Comparison of ENCODE assay signal across 13 cellular contexts in the genomic region with DNA sequence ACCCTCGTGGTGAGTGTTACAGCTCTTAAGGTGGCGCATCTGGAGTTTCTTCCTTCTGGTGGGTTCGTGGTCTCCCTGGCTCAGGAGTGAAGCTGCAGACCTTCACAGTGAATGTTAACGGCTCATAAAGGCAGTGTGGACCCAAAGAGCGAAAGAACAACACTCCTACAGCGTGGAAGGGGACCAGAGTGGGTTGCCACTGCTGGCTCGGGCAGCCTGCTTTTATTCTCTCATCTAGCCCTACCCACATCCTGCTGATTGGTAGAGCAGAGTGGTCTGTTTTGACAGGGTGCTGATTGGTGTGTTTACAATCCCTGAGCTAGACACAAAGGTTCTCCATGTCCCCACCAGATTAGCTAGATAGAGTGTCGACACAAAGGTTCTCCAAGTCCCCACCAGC. TPM values are rescaled to one million over a fixed set of nuclear protein-coding genes. Genes with fewer than 3 reads are reported as not detected.
DNase-seq lines count a peak whose midpoint lies in the region; ATAC-seq and TF ChIP-seq lines count a peak whose summit lies in the region.
"Not testable (repeated sequence)": the region's sequence is repeated elsewhere in the genome, so short reads cannot be mapped to it uniquely, and the experiment has no call there.
"Had no signal": no experiment of that assay in that cellular context is flagged by ENCODE, and none has a peak within 500 bp of the region (broad histone marks: within the 10 kb centered on the region; RNA-seq: fewer than 3 reads in every experiment).

No MANE protein-coding gene starts in this region.

- POLR2A ChIA-PET in activated CD4-positive, alpha-beta memory T cell treated with anti-CD3 and anti-CD28 coated beads, Interleukin-2, amount 10 ng/mL, durations not matched to agents 7 days and 5 days (lab: Charles Lee): interaction anchor here (0.7 to 4.4 kb wide), 6 partner anchors 10 to 149 kb away, joined by 3 to 34 read pairs (median 6); no protein-coding TSS in a partner anchor
- POLR2A ChIA-PET in naive thymus-derived CD8-positive, alpha-beta T cell (lab: Charles Lee): interaction anchor here (0.7 to 2.4 kb wide), 5 partner anchors 30 to 71 kb away, joined by 3 to 9 read pairs (median 3); a partner anchor contains a TSS

- DNase-seq in HFFc6; T-helper 17 cell; activated CD4-positive, alpha-beta memory T cell treated with anti-CD3 and anti-CD28 coated beads, Interleukin-2, amount 10 ng/mL, durations not matched to agents 7 days and 5 days; activated naive CD4-positive, alpha-beta T cell treated with anti-CD3 and anti-CD28 coated beads, Interleukin-2, amount 10 ng/mL, durations not matched to agents 7 days and 5 days; type B pancreatic cell (ENCODE audit: extremely low spot score, unreplicated experiment): not testable (repeated sequence)
- peak in 1 of 10 donors; percentile 8 for DNase-seq in naive thymus-derived CD8-positive, alpha-beta T cell

- not testable (repeated sequence) for TF ChIP-seq CTCF in C4-2B (conservative IDR thresholded peaks at IDR 0.05); HFFc6 (IDR thresholded peaks at IDR 0.05); type B pancreatic cell (conservative IDR thresholded peaks at IDR 0.05)

- H3K4me1 Mint-ChIP-seq in HFFc6 (ENCODE audit: low read depth): peaks cover 24% of the 10 kb centered on the region
- H3K4me1 Mint-ChIP-seq in T-helper 17 cell: peaks cover 19% of the 10 kb centered on the region
- peaks cover 32% of the 10 kb centered on the region for H3K4me1 Mint-ChIP-seq in activated CD4-positive, alpha-beta memory T cell treated with anti-CD3 and anti-CD28 coated beads, Interleukin-2, amount 10 ng/mL, durations not matched to agents 7 days and 5 days
- H3K4me1 Mint-ChIP-seq in activated naive CD4-positive, alpha-beta T cell treated with anti-CD3 and anti-CD28 coated beads, Interleukin-2, amount 10 ng/mL, durations not matched to agents 7 days and 5 days: peaks cover 37% of the 10 kb centered on the region
- peaks cover 35% of the 10 kb centered on the region for H3K4me1 Mint-ChIP-seq in dendritic cell treated with granulocyte-macrophage colony-stimulating factor and Interleukin-4, amounts not matched to agents 40 ng/mL and 50 ng/mL, for 4 days (ENCODE audit: low read depth)
- peaks cover 18 to 34% (median 27%) of the 10 kb centered on the region in 4 donors for H3K4me1 Mint-ChIP-seq in naive thymus-derived CD8-positive, alpha-beta T cell
- H3K4me1 Mint-ChIP-seq in type B pancreatic cell (ENCODE audit: unreplicated experiment): peaks cover 14% of the 10 kb centered on the region

- H3K27ac Mint-ChIP-seq in HFFc6 (peak overlapping the region; percentile 26; the same call in 1 of the 2 replicates), T-helper 17 cell (peak overlapping the region; percentile 78), type B pancreatic cell (peak overlapping the region; percentile 59)
- peak overlapping the region; percentile 67 for H3K27ac Mint-ChIP-seq in activated CD4-positive, alpha-beta memory T cell treated with anti-CD3 and anti-CD28 coated beads, Interleukin-2, amount 10 ng/mL, durations not matched to agents 7 days and 5 days
- H3K27ac Mint-ChIP-seq in activated naive CD4-positive, alpha-beta T cell treated with anti-CD3 and anti-CD28 coated beads, Interleukin-2, amount 10 ng/mL, durations not matched to agents 7 days and 5 days: peak overlapping the region; percentile 92
- H3K27ac Mint-ChIP-seq in dendritic cell treated with granulocyte-macrophage colony-stimulating factor and Interleukin-4, amounts not matched to agents 40 ng/mL and 50 ng/mL, for 4 days: peak overlapping the region; percentile 98
- H3K27ac Mint-ChIP-seq in naive thymus-derived CD8-positive, alpha-beta T cell: peak overlapping the region in 9 of 10 donors; percentile 54 to 91 (median 86)

- H3K27me3 Mint-ChIP-seq in HFFc6 (ENCODE audit: insufficient read depth); T-helper 17 cell; activated CD4-positive, alpha-beta memory T cell treated with anti-CD3 and anti-CD28 coated beads, Interleukin-2, amount 10 ng/mL, durations not matched to agents 7 days and 5 days; naive thymus-derived CD8-positive, alpha-beta T cell: not testable (repeated sequence)
- H3K27me3 Mint-ChIP-seq in activated naive CD4-positive, alpha-beta T cell treated with anti-CD3 and anti-CD28 coated beads, Interleukin-2, amount 10 ng/mL, durations not matched to agents 7 days and 5 days: peaks cover 10% of the 10 kb centered on the region
- peaks cover 26% of the 10 kb centered on the region for H3K27me3 Mint-ChIP-seq in dendritic cell treated with granulocyte-macrophage colony-stimulating factor and Interleukin-4, amounts not matched to agents 40 ng/mL and 50 ng/mL, for 4 days
- H3K27me3 Mint-ChIP-seq in type B pancreatic cell: peaks cover 18% of the 10 kb centered on the region

- H3K9me3 ChIP-seq in T-helper 17 cell (ENCODE audit: control insufficient read depth, low read length, poor library complexity, severe bottlenecking): not testable (repeated sequence)

- peak overlapping the region; percentile 87; the same call in 1 of the 2 replicates for H3K27ac ChIP-seq in C4-2B

- CTCF ChIA-PET in activated CD4-positive, alpha-beta memory T cell treated with anti-CD3 and anti-CD28 coated beads, Interleukin-2, amount 10 ng/mL, durations not matched to agents 7 days and 5 days (lab: Charles Lee): interaction anchor here (0.7 to 4.2 kb wide), 10 partner anchors 8 to 148 kb away, joined by 3 to 25 read pairs (median 5); no protein-coding TSS in a partner anchor
- CTCF ChIA-PET in activated naive CD4-positive, alpha-beta T cell treated with anti-CD3 and anti-CD28 coated beads, Interleukin-2, amount 10 ng/mL, durations not matched to agents 7 days and 5 days (lab: Charles Lee): interaction anchor here (1.0 to 6.9 kb wide), 9 partner anchors 9 to 148 kb away, joined by 3 to 52 read pairs (median 6); no protein-coding TSS in a partner anchor

- H3K4me3 Mint-ChIP-seq in HFFc6 (peak overlapping the region; percentile 37; the same call in 1 of the 2 replicates), T-helper 17 cell (peak overlapping the region; percentile 70), type B pancreatic cell (peak overlapping the region; percentile 57)
- H3K4me3 Mint-ChIP-seq in activated CD4-positive, alpha-beta memory T cell treated with anti-CD3 and anti-CD28 coated beads, Interleukin-2, amount 10 ng/mL, durations not matched to agents 7 days and 5 days: peak overlapping the region; percentile 22
- peak overlapping the region; percentile 44 for H3K4me3 Mint-ChIP-seq in activated naive CD4-positive, alpha-beta T cell treated with anti-CD3 and anti-CD28 coated beads, Interleukin-2, amount 10 ng/mL, durations not matched to agents 7 days and 5 days
- not testable (repeated sequence) for H3K4me3 Mint-ChIP-seq in dendritic cell treated with granulocyte-macrophage colony-stimulating factor and Interleukin-4, amounts not matched to agents 40 ng/mL and 50 ng/mL, for 4 days
- peak overlapping the region; percentile 47 to 90 (median 71) for H3K4me3 Mint-ChIP-seq in naive thymus-derived CD8-positive, alpha-beta T cell

- intact Hi-C loops in dendritic cell treated with granulocyte-macrophage colony-stimulating factor and Interleukin-4, amounts not matched to agents 40 ng/mL and 50 ng/mL, for 4 days (cut with micrococcal nuclease): not testable (repeated sequence)

- not testable (repeated sequence) for H3K36me3 Mint-ChIP-seq in HFFc6 (ENCODE audit: low read depth); T-helper 17 cell (ENCODE audit: low read depth); activated CD4-positive, alpha-beta memory T cell treated with anti-CD3 and anti-CD28 coated beads, Interleukin-2, amount 10 ng/mL, durations not matched to agents 7 days and 5 days (ENCODE audit: low read depth); activated naive CD4-positive, alpha-beta T cell treated with anti-CD3 and anti-CD28 coated beads, Interleukin-2, amount 10 ng/mL, durations not matched to agents 7 days and 5 days; dendritic cell treated with granulocyte-macrophage colony-stimulating factor and Interleukin-4, amounts not matched to agents 40 ng/mL and 50 ng/mL, for 4 days (ENCODE audit: low read depth); naive thymus-derived CD8-positive, alpha-beta T cell; type B pancreatic cell

- H3K9me3 Mint-ChIP-seq in HFFc6; activated CD4-positive, alpha-beta memory T cell treated with anti-CD3 and anti-CD28 coated beads, Interleukin-2, amount 10 ng/mL, durations not matched to agents 7 days and 5 days; activated naive CD4-positive, alpha-beta T cell treated with anti-CD3 and anti-CD28 coated beads, Interleukin-2, amount 10 ng/mL, durations not matched to agents 7 days and 5 days; dendritic cell treated with granulocyte-macrophage colony-stimulating factor and Interleukin-4, amounts not matched to agents 40 ng/mL and 50 ng/mL, for 4 days; naive thymus-derived CD8-positive, alpha-beta T cell; type B pancreatic cell: not testable (repeated sequence)

- ATAC-seq in T-helper 17 cell; naive thymus-derived CD8-positive, alpha-beta T cell: not testable (repeated sequence)

RNA-seq across cellular contexts. Expression of a gene that starts 1.6 kb away (rescaled TPM):
- 100 to 1,000 TPM; 103 to 125 (median 111) TPM for total RNA-seq in HFFc6 (2021; fragmentation: NEBNext Ultra II Directional; extraction: Animal tissue kit (Norgen Biotek cat#: 25700))
- total RNA-seq in T-helper 17 cell (1 to 10 TPM; 4.9 to 7.1 TPM), type B pancreatic cell (ENCODE audit: low replicate concordance) (31.8 and 40.0 TPM in 2 replicates)
- total RNA-seq in activated CD4-positive, alpha-beta memory T cell treated with anti-CD3 and anti-CD28 coated beads, Interleukin-2, amount 10 ng/mL, durations not matched to agents 7 days and 5 days: 10 to 100 TPM; 56.8 to 58.6 TPM
- 1 to 10 TPM; 4.3 to 4.9 TPM for total RNA-seq in naive thymus-derived CD8-positive, alpha-beta T cell
- 1 to 10 TPM; 5.6 to 9.4 (median 7.8) TPM for polyA plus RNA-seq in naive thymus-derived CD8-positive, alpha-beta T cell

RNA-seq across cellular contexts. Expression of a gene that starts 24.6 kb away (rescaled TPM):
- total RNA-seq in HFFc6 (2021; fragmentation: NEBNext Ultra II Directional; extraction: Animal tissue kit (Norgen Biotek cat#: 25700)): under 1 TPM in 4 of 6 experiments, not detected in 2; 0.14 to 0.35 (median 0.30) TPM
- total RNA-seq in T-helper 17 cell (not detected), type B pancreatic cell (ENCODE audit: low replicate concordance) (5.9 and 22.1 TPM in 2 replicates)
- under 1 TPM; 0.13 to 0.70 TPM for total RNA-seq in activated CD4-positive, alpha-beta memory T cell treated with anti-CD3 and anti-CD28 coated beads, Interleukin-2, amount 10 ng/mL, durations not matched to agents 7 days and 5 days
- total RNA-seq in naive thymus-derived CD8-positive, alpha-beta T cell: not detected
- polyA plus RNA-seq in naive thymus-derived CD8-positive, alpha-beta T cell: not detected
- total RNA-seq: H4, left ventricle myocardium superior, skeletal muscle tissue had no signal
- polyA plus RNA-seq: neural cell, pancreas had no signal

RNA-seq across cellular contexts. Expression of a gene that starts 29.4 kb away (rescaled TPM):
- total RNA-seq in HFFc6 (2021; fragmentation: NEBNext Ultra II Directional; extraction: Animal tissue kit (Norgen Biotek cat#: 25700)): not detected
- 10 to 100 TPM; 13.2 to 15.7 TPM for total RNA-seq in T-helper 17 cell
- total RNA-seq in activated CD4-positive, alpha-beta memory T cell treated with anti-CD3 and anti-CD28 coated beads, Interleukin-2, amount 10 ng/mL, durations not matched to agents 7 days and 5 days: under 1 TPM; 0.96 to 0.98 TPM
- 1 to 10 TPM; 2.3 to 2.4 TPM for total RNA-seq in naive thymus-derived CD8-positive, alpha-beta T cell
- under 1 TPM; 0.12 to 0.81 (median 0.15) TPM for polyA plus RNA-seq in naive thymus-derived CD8-positive, alpha-beta T cell
- 13.8 and 15.6 TPM in 2 replicates for total RNA-seq in type B pancreatic cell (ENCODE audit: low replicate concordance)
- total RNA-seq: H4 had no signal
- polyA plus RNA-seq: neural cell had no signal

Comparison
In these comparisons a context has a peak if more than half of its experiments do, and no peak if none do; other contexts are left out.
1. H3K27ac Mint-ChIP-seq: peak in every context shown above with its lines; median percentile 98 in dendritic cell treated with granulocyte-macrophage colony-stimulating factor and Interleukin-4, amounts not matched to agents 40 ng/mL and 50 ng/mL, for 4 days; 92 in activated naive CD4-positive, alpha-beta T cell treated with anti-CD3 and anti-CD28 coated beads, Interleukin-2, amount 10 ng/mL, durations not matched to agents 7 days and 5 days; 86 in naive thymus-derived CD8-positive, alpha-beta T cell; 78 in T-helper 17 cell; 67 in activated CD4-positive, alpha-beta memory T cell treated with anti-CD3 and anti-CD28 coated beads, Interleukin-2, amount 10 ng/mL, durations not matched to agents 7 days and 5 days; 59 in type B pancreatic cell; 26 in HFFc6.